ENCODE assay signal across 7 cellular contexts in the genomic region with DNA sequence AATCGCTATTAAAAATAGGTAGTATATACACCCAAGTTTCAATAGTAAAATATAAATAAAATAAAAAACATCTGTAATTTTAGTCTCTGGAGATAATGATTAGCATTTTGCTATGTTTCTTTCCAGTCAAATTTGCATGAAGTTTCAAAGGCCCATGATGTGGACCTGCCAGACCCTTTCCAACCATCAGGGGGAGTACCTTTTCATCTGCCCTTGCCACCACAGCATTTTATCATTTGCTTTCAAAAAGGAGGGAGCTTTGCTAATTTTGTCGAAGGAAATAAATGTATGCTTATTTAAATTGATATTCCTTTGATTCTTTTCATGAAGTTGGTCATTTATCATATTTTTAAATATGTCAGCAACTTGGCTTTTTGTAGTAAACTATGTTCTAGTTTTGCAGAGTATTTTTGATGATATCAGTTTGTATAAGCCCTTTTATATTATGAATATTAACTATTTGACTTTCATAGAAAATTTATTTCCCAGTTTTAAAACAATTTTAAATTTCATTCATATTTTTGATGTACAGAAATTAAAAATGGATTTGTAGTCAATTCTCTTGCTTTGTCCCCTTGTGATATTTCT.
DNase-seq lines count a peak whose midpoint lies in the region; ATAC-seq, FAIRE-seq and TF ChIP-seq lines count a peak whose summit lies in the region.

No MANE protein-coding gene starts in this region.

- peak; percentile 67 for TF ChIP-seq CTCF in endothelial cell (IDR thresholded peaks at IDR 0.05; ENCODE audit: unreplicated experiment)
- TF ChIP-seq CTCF in retinal pigment epithelial cell (conservative IDR thresholded peaks at IDR 0.05; ENCODE audit: low read depth, low read length) = peak; percentile 87
- TF ChIP-seq CTCF in suprapubic skin (IDR thresholded peaks at IDR 0.05) = no peak

- H3K4me3 ChIP-seq in NT2/D1 (ENCODE audit: insufficient read length, low read depth) (no peak overlapping the region), retinal pigment epithelial cell (ENCODE audit: low read length) (no peak overlapping the region), suprapubic skin (no peak overlapping the region)

- no peak overlapping the region for H3K4me3 Mint-ChIP-seq in endothelial cell (ENCODE audit: unreplicated experiment)

- DNase-seq in D341Med (ENCODE audit: low spot score) = peak; percentile 58
- DNase-seq in GM19239 (ENCODE audit: insufficient read length, low spot score) = peak; percentile 9
- DNase-seq in NT2/D1 (ENCODE audit: low read depth, low spot score) = peak; percentile 11
- DNase-seq in endothelial cell (ENCODE audit: low spot score) = peak; percentile 37
- DNase-seq in retinal pigment epithelial cell (ENCODE audit: low read depth) = no peak
- no peak for DNase-seq in suprapubic skin (ENCODE audit: low spot score in 2 of 2)

- no peak overlapping the region for H3K27ac Mint-ChIP-seq in endothelial cell (ENCODE audit: unreplicated experiment)

- no peak for ATAC-seq in HG02759 (IDR thresholded peaks at IDR 0.05; ENCODE audit: unreplicated experiment)

- H3K9me3 Mint-ChIP-seq in endothelial cell (ENCODE audit: unreplicated experiment) = no peaks in the 10 kb centered on the region

- H3K4me1 Mint-ChIP-seq in endothelial cell (ENCODE audit: unreplicated experiment) = no peaks in the 10 kb centered on the region

- H3K27me3 Mint-ChIP-seq in endothelial cell (ENCODE audit: unreplicated experiment) = no peaks in the 10 kb centered on the region

- H3K36me3 ChIP-seq in NT2/D1 (ENCODE audit: insufficient read depth, insufficient read length, low read length) (peaks cover 11% of the 10 kb centered on the region), suprapubic skin (peaks cover 21% of the 10 kb centered on the region)

- no peaks in the 10 kb centered on the region for H3K9me3 ChIP-seq in NT2/D1 (ENCODE audit: insufficient read depth, low read length)
- no peaks in the 10 kb centered on the region for H3K9me3 ChIP-seq in suprapubic skin

- WGBS in suprapubic skin = 73% methylated on average over 2 of the region's 2 CpGs

- H3K27me3 ChIP-seq in NT2/D1 (ENCODE audit: insufficient read depth, insufficient read length) (no peaks in the 10 kb centered on the region), suprapubic skin (no peaks in the 10 kb centered on the region)

- H3K27ac ChIP-seq in suprapubic skin = no peak overlapping the region

- H3K4me1 ChIP-seq in NT2/D1 (ENCODE audit: insufficient read depth, insufficient read length) (no peaks in the 10 kb centered on the region), suprapubic skin (no peaks in the 10 kb centered on the region)

- TF ChIP-seq POLR2A in suprapubic skin (IDR thresholded peaks at IDR 0.05) = no peak

- peak; percentile 47 for FAIRE-seq in GM19239 (lab: Jason Lieb, UNC)

- H3K36me3 Mint-ChIP-seq in endothelial cell (ENCODE audit: low read depth, unreplicated experiment) = peaks cover 8% of the 10 kb centered on the region

- no peak for TF ChIP-seq EP300 in suprapubic skin (IDR thresholded peaks at IDR 0.05)

- no peak overlapping the region for H3K9ac ChIP-seq in NT2/D1 (ENCODE audit: insufficient read length, low read depth)

Comparison
In these comparisons a context has a peak if more than half of its experiments do, and no peak if none do; other contexts are left out.
1. DNase-seq: peak in D341Med (single experiment), GM19239 (single experiment), NT2/D1 (single experiment) and endothelial cell (single experiment); none in retinal pigment epithelial cell (single experiment) and suprapubic skin (0 of 2).
2. CTCF ChIP-seq: peak in endothelial cell (single experiment) and retinal pigment epithelial cell (single experiment); none in suprapubic skin (0 of 2).